ENCODE assay signal across 16 cellular contexts in the genomic region with DNA sequence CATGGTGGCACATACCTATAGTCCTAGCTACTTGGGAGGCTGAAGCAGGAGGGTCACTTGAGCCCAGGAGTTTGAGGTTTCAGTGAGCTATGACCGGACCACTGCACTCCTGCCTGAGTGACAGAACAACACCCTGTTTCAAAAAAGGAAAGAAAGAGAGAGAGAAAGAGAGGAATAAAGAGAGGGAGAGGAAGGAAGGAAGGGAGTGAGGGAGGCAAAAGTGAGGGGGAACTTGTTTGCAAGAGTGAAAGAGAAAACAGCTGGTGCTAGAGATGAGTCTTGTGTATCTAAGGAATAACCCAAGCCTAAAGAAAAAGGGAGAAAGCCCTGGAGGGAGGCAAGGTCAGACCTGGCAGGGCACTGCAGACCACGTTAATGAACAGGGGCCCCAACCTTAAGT. TPM values are rescaled to one million over a fixed set of nuclear protein-coding genes. Genes with fewer than 3 reads are reported as not detected.
A peak's percentile ranks its signal among the peaks of the same experiment; 100 is the strongest.
DNase-seq lines count a peak whose midpoint lies in the region; ATAC-seq, FAIRE-seq and TF ChIP-seq lines count a peak whose summit lies in the region.
"Had no signal": no experiment of that assay in that cellular context is flagged by ENCODE, and none has a peak within 500 bp of the region (broad histone marks: within the 10 kb centered on the region; RNA-seq: fewer than 3 reads in every experiment).

No MANE protein-coding gene starts in this region.

- H3K9ac ChIP-seq in colonic mucosa (ENCODE audit: low read depth in 2 of 2, low read length in 2 of 2), result no peak overlapping the region

- H3K27ac ChIP-seq in left ventricle myocardium inferior (replicated peaks) (peak overlapping the region; percentile 64), right atrium auricular region (peak overlapping the region in 1 of 2 donors; percentile 47), muscle layer of duodenum (ENCODE audit: low read length) (peak overlapping the region; percentile 5), upper lobe of left lung (peak overlapping the region; percentile 53 to 73 (median 65)), colonic mucosa (no peak overlapping the region), pancreas (peak overlapping the region in 1 of 4 donors; percentile 44)

- intact Hi-C loops in left ventricle myocardium inferior (cut with micrococcal nuclease), result no loop called here
- intact Hi-C loops in colonic mucosa (cut with DNase I), result no loop called here
- intact Hi-C loops in pancreas (cut with DNase I), result no loop called here

- H3K4me1 ChIP-seq in left ventricle myocardium inferior, result peaks cover 40% of the 10 kb centered on the region
- H3K4me1 ChIP-seq in right atrium auricular region, result peaks cover 0 to 22% of the 10 kb centered on the region in 2 donors
- H3K4me1 ChIP-seq in muscle layer of duodenum (ENCODE audit: control insufficient read depth in 1 of 2, insufficient read depth in 2 of 2, low read length in 2 of 2), result peaks cover 0 to 7% of the 10 kb centered on the region in 2 donors
- H3K4me1 ChIP-seq in upper lobe of left lung, result peaks cover 15 to 29% (median 21%) of the 10 kb centered on the region in 4 donors
- no peaks in the 10 kb centered on the region for H3K4me1 ChIP-seq in colonic mucosa
- H3K4me1 ChIP-seq in pancreas, result peaks cover 0 to 8% (median 0%) of the 10 kb centered on the region in 3 donors

- H3K4me3 ChIP-seq in left ventricle myocardium inferior (no peak overlapping the region), right atrium auricular region (no peak overlapping the region), muscle layer of duodenum (ENCODE audit: low read depth in 1 of 2, low read length in 2 of 2) (no peak overlapping the region), upper lobe of left lung (no peak overlapping the region), colonic mucosa (no peak overlapping the region), pancreas (no peak overlapping the region)

- TF ChIP-seq CTCF in left ventricle myocardium inferior (IDR thresholded peaks at IDR 0.05; ENCODE audit: borderline replicate concordance), result no peak
- no peak for TF ChIP-seq CTCF in right atrium auricular region (IDR thresholded peaks at IDR 0.05)
- TF ChIP-seq CTCF in upper lobe of left lung (IDR thresholded peaks at IDR 0.05), result no peak
- no peak for TF ChIP-seq CTCF in colonic mucosa (IDR thresholded peaks at IDR 0.05)
- TF ChIP-seq CTCF in pancreas (IDR thresholded peaks at IDR 0.05), result no peak

- ATAC-seq in upper lobe of left lung (ENCODE audit: low FRiP score in 2 of 2) (no peak), HG03039 (IDR thresholded peaks at IDR 0.05; ENCODE audit: unreplicated experiment) (no peak), pancreas (no peak)
- ATAC-seq: effector memory CD8-positive, alpha-beta T cell; left colon had no signal

- FAIRE-seq in pancreas (lab: Jason Lieb, UNC), result no peak

- H3K36me3 ChIP-seq in left ventricle myocardium inferior (no peaks in the 10 kb centered on the region), right atrium auricular region (no peaks in the 10 kb centered on the region), muscle layer of duodenum (ENCODE audit: control insufficient read depth in 1 of 2, insufficient read depth in 2 of 2, low read length in 2 of 2) (no peaks in the 10 kb centered on the region), upper lobe of left lung (no peaks in the 10 kb centered on the region), colonic mucosa (no peaks in the 10 kb centered on the region), pancreas (no peaks in the 10 kb centered on the region)

- H3K9me3 ChIP-seq in left ventricle myocardium inferior (replicated peaks) (no peaks in the 10 kb centered on the region), right atrium auricular region (no peaks in the 10 kb centered on the region), muscle layer of duodenum (ENCODE audit: control insufficient read depth in 1 of 2, low read length in 2 of 2) (no peaks in the 10 kb centered on the region), upper lobe of left lung (no peaks in the 10 kb centered on the region), colonic mucosa (no peaks in the 10 kb centered on the region), pancreas (no peaks in the 10 kb centered on the region)

- no peak for TF ChIP-seq POLR2A in upper lobe of left lung (IDR thresholded peaks at IDR 0.05)

- TF ChIP-seq EP300 in upper lobe of left lung (IDR thresholded peaks at IDR 0.05), result no peak

- 38 to 53% methylated on average over 2 of the region's 2 CpGs for WGBS in upper lobe of left lung, 2 donors
- 78 to 79% methylated on average over 2 of the region's 2 CpGs for WGBS in pancreas, 2 donors

- H3K27me3 ChIP-seq in left ventricle myocardium inferior (ENCODE audit: low read depth) (no peaks in the 10 kb centered on the region), right atrium auricular region (no peaks in the 10 kb centered on the region), muscle layer of duodenum (ENCODE audit: low read depth, low read length) (no peaks in the 10 kb centered on the region), upper lobe of left lung (no peaks in the 10 kb centered on the region), colonic mucosa (no peaks in the 10 kb centered on the region), pancreas (no peaks in the 10 kb centered on the region)

- DNase-seq in left ventricle myocardium inferior, result no peak
- no peak for DNase-seq in right atrium auricular region (ENCODE audit: low spot score)
- peak; percentile 51 for DNase-seq in OCI-M1 (lab: John Stamatoyannopoulos, UW)
- DNase-seq in upper lobe of left lung, result no peak
- no peak for DNase-seq in colonic mucosa
- no peak for DNase-seq in pancreas
- DNase-seq: activated effector memory CD4-positive, alpha-beta T cell treated with Interleukin-2 at 50 U/mL for 16 hours; effector memory CD8-positive, alpha-beta T cell; H9; left colon; NCI-H2081; NCI-H526 treated with DMSO at 0.1 percent for 48 hours had no signal

RNA-seq across cellular contexts. Expression of gene NT5C2, which starts 4.8 kb away (rescaled TPM):
- total RNA-seq in left ventricle myocardium inferior (55.0 TPM), right atrium auricular region (10 to 100 TPM; 28.5 to 32.7 TPM), upper lobe of left lung (100 to 1,000 TPM in 2 of 6 donors, 10 to 100 TPM in 4; 47.4 to 122 (median 85.1) TPM), colonic mucosa (10 to 100 TPM; 59.6 to 89.5 TPM), pancreas (10 to 100 TPM; 21.7 to 45.0 (median 26.4) TPM)
- polyA plus RNA-seq in pancreas, result 10 to 100 TPM; 19.4 to 34.2 TPM

RNA-seq across cellular contexts. Expression of gene RPEL1, which starts 47.8 kb away (rescaled TPM):
- total RNA-seq in left ventricle myocardium inferior (not detected), right atrium auricular region (not detected), upper lobe of left lung (not detected), colonic mucosa (not detected), pancreas (not detected)
- not detected for polyA plus RNA-seq in pancreas
- total RNA-seq: activated CD8-positive, alpha-beta T cell treated with anti-CD3 and anti-CD28 coated beads for 36 hours; left colon; progenitor cell of endocrine pancreas had no signal
